In the genomic region with DNA sequence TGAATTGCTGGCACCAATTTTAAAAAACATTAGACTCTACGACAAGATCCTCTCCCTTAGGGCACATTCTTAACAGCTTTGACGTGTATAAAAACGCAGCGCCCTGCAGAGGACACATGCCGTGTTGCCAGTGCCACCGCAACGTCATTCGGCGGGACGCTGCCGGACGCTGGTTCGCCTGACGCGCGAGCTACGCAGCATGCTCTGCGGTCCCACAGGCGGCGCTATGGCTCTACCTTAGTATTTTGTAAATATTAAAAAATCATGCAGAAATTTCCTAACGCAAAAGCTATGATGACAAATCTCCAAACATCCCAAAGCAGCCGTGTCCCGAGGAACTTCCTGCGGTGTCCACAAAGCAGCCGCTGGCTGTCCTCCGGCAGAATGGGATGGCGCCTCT, we compare ENCODE assay signal across 2 cellular contexts.
TF ChIP-seq lines count a peak whose summit lies in the region.

No MANE protein-coding gene starts in this region.

TF ChIP-seq in SK-N-SH, 30 proteins besides CTCF, POLR2A, EP300 and RAD21 (continued from another document):
- TF ChIP-seq NRF1 (IDR thresholded peaks at IDR 0.05; ENCODE audit: low read depth, low read length) (no peak), TCF12 (IDR thresholded peaks at IDR 0.05) (no peak), MEF2A (IDR thresholded peaks at IDR 0.05; ENCODE audit: borderline replicate concordance, low read depth) (no peak), MXI1 (IDR thresholded peaks at IDR 0.05; ENCODE audit: low read depth, low read length) (no peak), NFIC (IDR thresholded peaks at IDR 0.05; ENCODE audit: borderline replicate concordance) (no peak), GATA2 (CRISPR knock-in tag; IDR thresholded peaks at IDR 0.05) (no peak)
- TF ChIP-seq, protein P1, sequence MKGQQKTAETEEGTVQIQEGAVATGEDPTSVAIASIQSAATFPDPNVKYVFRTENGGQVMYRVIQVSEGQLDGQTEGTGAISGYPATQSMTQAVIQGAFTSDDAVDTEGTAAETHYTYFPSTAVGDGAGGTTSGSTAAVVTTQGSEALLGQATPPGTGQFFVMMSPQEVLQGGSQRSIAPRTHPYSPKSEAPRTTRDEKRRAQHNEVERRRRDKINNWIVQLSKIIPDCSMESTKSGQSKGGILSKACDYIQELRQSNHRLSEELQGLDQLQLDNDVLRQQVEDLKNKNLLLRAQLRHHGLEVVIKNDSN (IDR thresholded peaks at IDR 0.05; ENCODE audit: borderline replicate concordance, low read depth) = no peak
- TF ChIP-seq, protein P2, sequence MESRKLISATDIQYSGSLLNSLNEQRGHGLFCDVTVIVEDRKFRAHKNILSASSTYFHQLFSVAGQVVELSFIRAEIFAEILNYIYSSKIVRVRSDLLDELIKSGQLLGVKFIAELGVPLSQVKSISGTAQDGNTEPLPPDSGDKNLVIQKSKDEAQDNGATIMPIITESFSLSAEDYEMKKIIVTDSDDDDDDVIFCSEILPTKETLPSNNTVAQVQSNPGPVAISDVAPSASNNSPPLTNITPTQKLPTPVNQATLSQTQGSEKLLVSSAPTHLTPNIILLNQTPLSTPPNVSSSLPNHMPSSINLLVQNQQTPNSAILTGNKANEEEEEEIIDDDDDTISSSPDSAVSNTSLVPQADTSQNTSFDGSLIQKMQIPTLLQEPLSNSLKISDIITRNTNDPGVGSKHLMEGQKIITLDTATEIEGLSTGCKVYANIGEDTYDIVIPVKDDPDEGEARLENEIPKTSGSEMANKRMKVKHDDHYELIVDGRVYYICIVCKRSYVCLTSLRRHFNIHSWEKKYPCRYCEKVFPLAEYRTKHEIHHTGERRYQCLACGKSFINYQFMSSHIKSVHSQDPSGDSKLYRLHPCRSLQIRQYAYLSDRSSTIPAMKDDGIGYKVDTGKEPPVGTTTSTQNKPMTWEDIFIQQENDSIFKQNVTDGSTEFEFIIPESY (IDR thresholded peaks at IDR 0.05; ENCODE audit: borderline replicate concordance, low read depth) = no peak

TF ChIP-seq in SK-N-SH treated with all-trans-retinoic acid at 6 μM for 48 hours, 23 proteins besides CTCF, POLR2A, EP300 and RAD21 (continued from another document):
- TF ChIP-seq, protein P3, sequence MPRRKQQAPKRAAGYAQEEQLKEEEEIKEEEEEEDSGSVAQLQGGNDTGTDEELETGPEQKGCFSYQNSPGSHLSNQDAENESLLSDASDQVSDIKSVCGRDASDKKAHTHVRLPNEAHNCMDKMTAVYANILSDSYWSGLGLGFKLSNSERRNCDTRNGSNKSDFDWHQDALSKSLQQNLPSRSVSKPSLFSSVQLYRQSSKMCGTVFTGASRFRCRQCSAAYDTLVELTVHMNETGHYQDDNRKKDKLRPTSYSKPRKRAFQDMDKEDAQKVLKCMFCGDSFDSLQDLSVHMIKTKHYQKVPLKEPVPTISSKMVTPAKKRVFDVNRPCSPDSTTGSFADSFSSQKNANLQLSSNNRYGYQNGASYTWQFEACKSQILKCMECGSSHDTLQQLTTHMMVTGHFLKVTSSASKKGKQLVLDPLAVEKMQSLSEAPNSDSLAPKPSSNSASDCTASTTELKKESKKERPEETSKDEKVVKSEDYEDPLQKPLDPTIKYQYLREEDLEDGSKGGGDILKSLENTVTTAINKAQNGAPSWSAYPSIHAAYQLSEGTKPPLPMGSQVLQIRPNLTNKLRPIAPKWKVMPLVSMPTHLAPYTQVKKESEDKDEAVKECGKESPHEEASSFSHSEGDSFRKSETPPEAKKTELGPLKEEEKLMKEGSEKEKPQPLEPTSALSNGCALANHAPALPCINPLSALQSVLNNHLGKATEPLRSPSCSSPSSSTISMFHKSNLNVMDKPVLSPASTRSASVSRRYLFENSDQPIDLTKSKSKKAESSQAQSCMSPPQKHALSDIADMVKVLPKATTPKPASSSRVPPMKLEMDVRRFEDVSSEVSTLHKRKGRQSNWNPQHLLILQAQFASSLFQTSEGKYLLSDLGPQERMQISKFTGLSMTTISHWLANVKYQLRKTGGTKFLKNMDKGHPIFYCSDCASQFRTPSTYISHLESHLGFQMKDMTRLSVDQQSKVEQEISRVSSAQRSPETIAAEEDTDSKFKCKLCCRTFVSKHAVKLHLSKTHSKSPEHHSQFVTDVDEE (CRISPR knock-in tag; IDR thresholded peaks at IDR 0.05) = no peak
- TF ChIP-seq ARNTL (CRISPR knock-in tag; IDR thresholded peaks at IDR 0.05; ENCODE audit: borderline replicate concordance, low read depth) (no peak), ZC3H10 (CRISPR knock-in tag; IDR thresholded peaks at IDR 0.05) (no peak), OSR1 (CRISPR knock-in tag; IDR thresholded peaks at IDR 0.05) (no peak), TCF4 (CRISPR knock-in tag; IDR thresholded peaks at IDR 0.05; ENCODE audit: borderline replicate concordance) (no peak)
- TF ChIP-seq, protein P4, sequence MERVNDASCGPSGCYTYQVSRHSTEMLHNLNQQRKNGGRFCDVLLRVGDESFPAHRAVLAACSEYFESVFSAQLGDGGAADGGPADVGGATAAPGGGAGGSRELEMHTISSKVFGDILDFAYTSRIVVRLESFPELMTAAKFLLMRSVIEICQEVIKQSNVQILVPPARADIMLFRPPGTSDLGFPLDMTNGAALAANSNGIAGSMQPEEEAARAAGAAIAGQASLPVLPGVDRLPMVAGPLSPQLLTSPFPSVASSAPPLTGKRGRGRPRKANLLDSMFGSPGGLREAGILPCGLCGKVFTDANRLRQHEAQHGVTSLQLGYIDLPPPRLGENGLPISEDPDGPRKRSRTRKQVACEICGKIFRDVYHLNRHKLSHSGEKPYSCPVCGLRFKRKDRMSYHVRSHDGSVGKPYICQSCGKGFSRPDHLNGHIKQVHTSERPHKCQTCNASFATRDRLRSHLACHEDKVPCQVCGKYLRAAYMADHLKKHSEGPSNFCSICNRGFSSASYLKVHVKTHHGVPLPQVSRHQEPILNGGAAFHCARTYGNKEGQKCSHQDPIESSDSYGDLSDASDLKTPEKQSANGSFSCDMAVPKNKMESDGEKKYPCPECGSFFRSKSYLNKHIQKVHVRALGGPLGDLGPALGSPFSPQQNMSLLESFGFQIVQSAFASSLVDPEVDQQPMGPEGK (CRISPR knock-in tag; IDR thresholded peaks at IDR 0.05; ENCODE audit: borderline replicate concordance) = no peak
